16 cellular contexts compared by ENCODE assay signal in the genomic region with DNA sequence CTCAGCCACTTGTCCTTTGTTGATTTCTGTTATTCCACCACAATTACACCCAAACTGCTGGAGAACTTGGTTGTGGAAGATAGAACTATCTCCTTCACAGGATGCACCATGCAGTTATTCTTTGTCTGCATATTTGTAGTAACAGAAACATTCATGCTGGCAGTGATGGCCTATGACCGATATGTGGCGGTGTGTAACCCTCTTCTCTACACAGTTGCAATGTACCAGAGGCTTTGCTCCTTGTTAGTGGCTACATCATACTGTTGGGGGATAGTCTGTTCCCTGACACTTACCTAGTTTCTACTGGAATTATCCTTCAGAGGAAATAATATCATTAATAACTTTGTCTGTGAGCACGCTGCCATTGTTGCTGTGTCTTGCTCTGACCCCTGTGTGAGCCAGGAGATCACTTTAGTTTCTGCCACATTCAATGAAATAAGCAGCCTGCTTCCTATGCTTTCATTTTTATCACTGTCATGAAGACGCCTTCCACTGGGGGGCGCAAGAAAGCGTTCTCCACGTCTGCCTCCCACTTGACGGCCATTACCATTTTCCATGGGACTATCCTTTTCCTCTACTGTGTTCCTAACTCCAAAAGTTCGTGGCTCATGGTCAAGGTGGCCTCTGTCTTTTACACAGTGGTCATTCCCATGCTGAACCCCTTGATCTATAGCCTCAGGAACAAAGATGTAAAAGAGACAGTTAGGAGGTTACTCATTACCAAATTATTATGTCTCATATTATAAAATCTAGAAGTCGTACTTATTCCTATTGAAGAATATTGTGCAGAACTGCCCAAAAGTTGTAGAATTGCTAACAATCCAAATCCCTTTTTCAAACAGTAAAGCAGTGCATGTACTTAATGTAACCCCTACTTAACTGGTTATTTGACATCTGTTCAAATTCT. TPM values are rescaled to one million over a fixed set of nuclear protein-coding genes. Genes with fewer than 3 reads are reported as not detected.
DNase-seq lines count a peak whose midpoint lies in the region; ATAC-seq, FAIRE-seq and TF ChIP-seq lines count a peak whose summit lies in the region.
"Had no signal": no experiment of that assay in that cellular context is flagged by ENCODE, and none has a peak within 500 bp of the region (broad histone marks: within the 10 kb centered on the region; RNA-seq: fewer than 3 reads in every experiment).

No MANE protein-coding gene starts in this region.

- H3K27ac ChIP-seq in RWPE1 = no peak overlapping the region
- no peak overlapping the region for H3K27ac ChIP-seq in pancreas
- H3K27ac ChIP-seq: gastrocnemius medialis had no signal

- TF ChIP-seq CTCF in HFFc6 (IDR thresholded peaks at IDR 0.05) = peak; percentile 41; the same call in 1 of the 2 replicates
- TF ChIP-seq CTCF in RWPE1 (conservative IDR thresholded peaks at IDR 0.05; ENCODE audit: low read depth) = 0 out of 2 replicates have a peak, but pooled peaks have one; percentile 12
- TF ChIP-seq CTCF in pancreas (IDR thresholded peaks at IDR 0.05) = no peak

- H3K27me3 ChIP-seq in pancreas = no peaks in the 10 kb centered on the region
- H3K27me3 ChIP-seq: gastrocnemius medialis had no signal

- H3K4me1 Mint-ChIP-seq in HFFc6 (ENCODE audit: low read depth) = no peaks in the 10 kb centered on the region

- H3K4me1 ChIP-seq in pancreas = no peaks in the 10 kb centered on the region
- H3K4me1 ChIP-seq: gastrocnemius medialis had no signal

- no peaks in the 10 kb centered on the region for H3K9me3 ChIP-seq in pancreas
- H3K9me3 ChIP-seq: gastrocnemius medialis had no signal

- CTCF ChIA-PET in RWPE1 (lab: Yijun Ruan, JAX) = no interaction called here

- peak; percentile 50 for DNase-seq in activated CD8-positive, alpha-beta memory T cell treated with anti-CD3 and anti-CD28 coated beads, Interleukin-2, amount 50 U/mL, for 48 hours
- no peak for DNase-seq in activated CD8-positive, alpha-beta memory T cell treated with anti-CD3 and anti-CD28 coated beads for 24 hours
- DNase-seq in HFFc6 (no peak), RWPE1 (ENCODE audit: low spot score) (no peak), NCI-H345 treated with DMSO at 0.1 percent for 48 hours (lab: John Stamatoyannopoulos, UW; ENCODE audit: unreplicated experiment) (no peak), NCI-H774 (lab: John Stamatoyannopoulos, UW) (no peak), pancreas (no peak)
- DNase-seq in stimulated activated CD8-positive, alpha-beta memory T cell treated with anti-CD3 and anti-CD28 coated beads, Interleukin-4, amount 100 ng/mL, for 48 hours = peak; percentile 31
- DNase-seq: activated T-cell treated with anti-CD3 and anti-CD28 coated beads, Interleukin-2, amount 50 U/mL, for 4 hours; C1 segment of cervical spinal cord; caudate nucleus; gastrocnemius medialis; left ventricle myocardium superior; NCI-H1436 had no signal

- intact Hi-C loops in pancreas (cut with DNase I) = no loop called here

- no peaks in the 10 kb centered on the region for H3K27me3 Mint-ChIP-seq in HFFc6 (ENCODE audit: insufficient read depth)

- H3K4me3 Mint-ChIP-seq in HFFc6 = no peak overlapping the region
- H3K4me3 Mint-ChIP-seq: activated T-cell treated with anti-CD3 and anti-CD28 coated beads, Interleukin-2, amount 50 U/mL, for 4 hours had no signal

- FAIRE-seq in pancreas (lab: Jason Lieb, UNC) = no peak
- FAIRE-seq: GM19239 had no signal

- ATAC-seq in pancreas = no peak
- ATAC-seq: activated T-cell treated with anti-CD3 and anti-CD28 coated beads, Interleukin-2, amount 50 U/mL, for 4 hours; gastrocnemius medialis; left ventricle myocardium superior had no signal

- H3K36me3 Mint-ChIP-seq in HFFc6 (ENCODE audit: low read depth) = no peaks in the 10 kb centered on the region

- H3K4me3 ChIP-seq in pancreas = no peak overlapping the region
- H3K4me3 ChIP-seq: gastrocnemius medialis had no signal

- 16 to 20% methylated on average over 10 of the region's 10 CpGs for WGBS in pancreas, 2 donors

- no peak overlapping the region for H3K27ac Mint-ChIP-seq in HFFc6

- POLR2A ChIA-PET in RWPE1 (lab: Yijun Ruan, JAX; ENCODE audit: low non-redundant PET) = no interaction called here

- H3K36me3 ChIP-seq in pancreas = no peaks in the 10 kb centered on the region
- H3K36me3 ChIP-seq: gastrocnemius medialis had no signal

- no peaks in the 10 kb centered on the region for H3K9me3 Mint-ChIP-seq in HFFc6
- H3K9me3 Mint-ChIP-seq: activated T-cell treated with anti-CD3 and anti-CD28 coated beads, Interleukin-2, amount 50 U/mL, for 4 hours had no signal

RNA-seq across cellular contexts. Expression of gene OR4C6, which starts 53.2 kb away (rescaled TPM):
- total RNA-seq in HFFc6 (2021; fragmentation: NEBNext Ultra II Directional; extraction: Animal tissue kit (Norgen Biotek cat#: 25700)) = not detected
- total RNA-seq in pancreas = not detected
- polyA plus RNA-seq in pancreas = not detected
- total RNA-seq: activated T-cell treated with anti-CD3 and anti-CD28 coated beads, Interleukin-2, amount 50 U/mL, for 4 hours; gastrocnemius medialis; left ventricle myocardium superior; T-helper 1 cell treated with Interleukin-12 subunit alpha and Interleukin-12 subunit beta and Interleukin-4 antibody, amounts not matched to agents 30 ng/mL and 1 ng/mL, for 36 hours had no signal

RNA-seq across cellular contexts. Expression of gene OR5D13, which starts 58.0 kb away (rescaled TPM):
- not detected for total RNA-seq in HFFc6 (2021; fragmentation: NEBNext Ultra II Directional; extraction: Animal tissue kit (Norgen Biotek cat#: 25700))
- not detected for total RNA-seq in pancreas
- polyA plus RNA-seq in pancreas = not detected
- total RNA-seq: activated T-cell treated with anti-CD3 and anti-CD28 coated beads, Interleukin-2, amount 50 U/mL, for 4 hours; gastrocnemius medialis; left ventricle myocardium superior; T-helper 1 cell treated with Interleukin-12 subunit alpha and Interleukin-12 subunit beta and Interleukin-4 antibody, amounts not matched to agents 30 ng/mL and 1 ng/mL, for 36 hours had no signal

Comparison
In these comparisons a context has a peak if more than half of its experiments do, and no peak if none do; other contexts are left out.
1. DNase-seq: peak in activated CD8-positive, alpha-beta memory T cell treated with anti-CD3 and anti-CD28 coated beads, Interleukin-2, amount 50 U/mL, for 48 hours (single experiment) and stimulated activated CD8-positive, alpha-beta memory T cell treated with anti-CD3 and anti-CD28 coated beads, Interleukin-4, amount 100 ng/mL, for 48 hours (single experiment); none in activated CD8-positive, alpha-beta memory T cell treated with anti-CD3 and anti-CD28 coated beads for 24 hours (single experiment), HFFc6 (single experiment), RWPE1 (single experiment), NCI-H345 treated with DMSO at 0.1 percent for 48 hours (single experiment), NCI-H774 (single experiment) and pancreas (0 of 6).
2. CTCF ChIP-seq: peak in HFFc6 (single experiment) and RWPE1 (single experiment); none in pancreas (0 of 4).